Comparison of ENCODE assay signal across 29 cellular contexts in genomic region chr22:36246718-36247117, GRCh38. TPM values are rescaled to one million over a fixed set of nuclear protein-coding genes. Genes with fewer than 3 reads are reported as not detected.
"Had no signal": no experiment of that assay in that cellular context is flagged by ENCODE, and none has a peak within 500 bp of the region (broad histone marks: within the 10 kb centered on the region; RNA-seq: fewer than 3 reads in every experiment).

No MANE protein-coding gene starts in this region.

- H2AFZ ChIP-seq: parathyroid adenoma had no signal

- H3K9me3 ChIP-seq: colonic mucosa, esophagus squamous epithelium, lower lobe of right lung, right lobe of liver, stomach, thyroid gland had no signal

- H3K79me2 ChIP-seq: parathyroid adenoma had no signal

- H3K9ac ChIP-seq: parathyroid adenoma had no signal

- ATAC-seq: heart right ventricle, left colon, left ventricle myocardium superior had no signal

- H3K4me3 ChIP-seq: colonic mucosa, esophagus squamous epithelium, heart right ventricle, lower lobe of right lung, right lobe of liver, smooth muscle cell, stomach, thyroid gland had no signal

- DNase-seq: colonic mucosa; effector memory CD4-positive, alpha-beta T cell; erythroblast; esophagus squamous epithelium; foreskin melanocyte; glutamatergic neuron; heart right ventricle; hippocampal formation; kidney glomerular epithelial cell; left colon; left ventricle myocardium superior; lower lobe of right lung; right lobe of liver; stimulated activated CD4-positive, alpha-beta T cell treated with anti-CD3 and anti-CD28 coated beads, Interleukin-12 subunit alpha, Interleukin-12 subunit beta, amount 100 ng/mL, for 4 hours; stimulated activated CD4-positive, alpha-beta T cell treated with anti-CD3 and anti-CD28 coated beads, Interleukin-1b, Interleukin-23, amount 100 ng/mL, for 48 hours; stimulated activated CD4-positive, alpha-beta T cell treated with anti-CD3 and anti-CD28 coated beads, Interleukin-4, amount 100 ng/mL, for 1 hour; stimulated activated CD8-positive, alpha-beta memory T cell treated with anti-CD3 and anti-CD28 coated beads, Interleukin-4, amount 100 ng/mL, for 48 hours; stimulated activated naive CD4-positive, alpha-beta T cell treated with Interleukin-2 at 50 U/mL for 16 hours; stomach; thyroid gland; trophoblast cell had no signal

- H3K27me3 ChIP-seq: colonic mucosa, esophagus squamous epithelium, heart right ventricle, right lobe of liver, stomach, thyroid gland had no signal

- H3K27ac ChIP-seq: colonic mucosa, esophagus squamous epithelium, heart right ventricle, lower lobe of right lung, parathyroid adenoma, stomach, thyroid gland had no signal

- H3K4me2 ChIP-seq: smooth muscle cell had no signal

- H3K36me3 ChIP-seq: colonic mucosa, esophagus squamous epithelium, heart right ventricle, lower lobe of right lung, right lobe of liver, stomach, thyroid gland had no signal

- FAIRE-seq: endometrium, islet of Langerhans had no signal

- H3K4me1 ChIP-seq: colonic mucosa, parathyroid adenoma, thyroid gland had no signal

RNA-seq across cellular contexts. Expression of gene APOL1, which starts 6.2 kb away (rescaled TPM):
- total RNA-seq: neural crest cell, smooth muscle cell had no signal

RNA-seq across cellular contexts. Expression of gene APOL4, which starts 45.1 kb away (rescaled TPM):
- total RNA-seq: chondrocyte, mononuclear cell, neural crest cell, progenitor cell of endocrine pancreas had no signal
- polyA plus RNA-seq: smooth muscle cell had no signal
